In genomic region chr3:155046935-155047334, GRCh38 we compare ENCODE assay signal across 18 cellular contexts. TPM values are rescaled to one million over a fixed set of nuclear protein-coding genes. Genes with fewer than 3 reads are reported as not detected.
DNase-seq lines count a peak whose midpoint lies in the region; ATAC-seq and TF ChIP-seq lines count a peak whose summit lies in the region.
"Had no signal": no experiment of that assay in that cellular context is flagged by ENCODE, and none has a peak within 500 bp of the region (broad histone marks: within the 10 kb centered on the region; RNA-seq: fewer than 3 reads in every experiment).

No MANE protein-coding gene starts in this region.

- H3K9me3 Mint-ChIP-seq in immature natural killer cell, result peaks cover 4 to 21% (median 14%) of the 10 kb centered on the region in 6 donors
- H3K9me3 Mint-ChIP-seq in CD8-positive, alpha-beta memory T cell, result peaks cover 0 to 13% (median 10%) of the 10 kb centered on the region in 5 donors

- peak; percentile 10 for ATAC-seq in HG02798 (IDR thresholded peaks at IDR 0.05; ENCODE audit: poor library complexity, unreplicated experiment)
- ATAC-seq in HG03457 (IDR thresholded peaks at IDR 0.05; ENCODE audit: unreplicated experiment), result no peak
- ATAC-seq: A549, HCT116, K562 had no signal

- no peak overlapping the region for H3K27ac Mint-ChIP-seq in immature natural killer cell
- H3K27ac Mint-ChIP-seq in CD8-positive, alpha-beta memory T cell, result no peak overlapping the region
- H3K27ac Mint-ChIP-seq: CD4-positive, alpha-beta memory T cell had no signal

- H3K9me3 ChIP-seq in OCI-LY7 (ENCODE audit: low read length) (peaks cover 24% of the 10 kb centered on the region), hepatocyte (ENCODE audit: low read depth) (no peaks in the 10 kb centered on the region)
- no peaks in the 10 kb centered on the region for H3K9me3 ChIP-seq in CD8-positive, alpha-beta memory T cell (ENCODE audit: low read length)
- H3K9me3 ChIP-seq: A549, BE2C had no signal

- no peaks in the 10 kb centered on the region for H3K9me2 ChIP-seq in OCI-LY7 (ENCODE audit: insufficient read depth, low read length)
- H3K9me2 ChIP-seq in hepatocyte (replicated peaks; ENCODE audit: insufficient read depth), result no peaks in the 10 kb centered on the region

- no TSS peak for BruUV-seq in OCI-LY7 (replicated peaks; lab: Mats Ljungman, UMichigan)

- H3K4me3 Mint-ChIP-seq in immature natural killer cell, result no peak overlapping the region
- no peak overlapping the region for H3K4me3 Mint-ChIP-seq in CD8-positive, alpha-beta memory T cell
- H3K4me3 Mint-ChIP-seq: CD4-positive, alpha-beta memory T cell had no signal

- peaks cover 20% of the 10 kb centered on the region for H3K4me1 ChIP-seq in OCI-LY7 (ENCODE audit: insufficient read depth, low read length, poor library complexity, severe bottlenecking)
- no peaks in the 10 kb centered on the region for H3K4me1 ChIP-seq in hepatocyte (ENCODE audit: insufficient read depth)
- no peaks in the 10 kb centered on the region for H3K4me1 ChIP-seq in CD8-positive, alpha-beta memory T cell (ENCODE audit: insufficient read depth, low read length)
- H3K4me1 ChIP-seq: A549, BE2C had no signal

- H3K36me3 ChIP-seq in OCI-LY7 (ENCODE audit: insufficient read depth, low read length), result no peaks in the 10 kb centered on the region; the same call in 1 of the 2 replicates
- no peaks in the 10 kb centered on the region for H3K36me3 ChIP-seq in hepatocyte (replicated peaks; ENCODE audit: insufficient read depth, low read depth)
- H3K36me3 ChIP-seq in CD8-positive, alpha-beta memory T cell (ENCODE audit: insufficient read depth, low read length), result no peaks in the 10 kb centered on the region
- H3K36me3 ChIP-seq: BE2C had no signal

- H3K27ac ChIP-seq in OCI-LY7 (ENCODE audit: low read depth, low read length, poor library complexity, severe bottlenecking) (no peak overlapping the region), hepatocyte (no peak overlapping the region)
- H3K27ac ChIP-seq in CD8-positive, alpha-beta memory T cell (ENCODE audit: low read depth, low read length), result no peak overlapping the region
- H3K27ac ChIP-seq: A549, C4-2B, HL-60 had no signal

- H3K27me3 ChIP-seq in hepatocyte, result no peaks in the 10 kb centered on the region
- no peaks in the 10 kb centered on the region for H3K27me3 ChIP-seq in CD8-positive, alpha-beta memory T cell (ENCODE audit: insufficient read depth, low read length, poor library complexity, severe bottlenecking)
- H3K27me3 ChIP-seq: BE2C had no signal

- intact Hi-C loops in OCI-LY7 (cut with micrococcal nuclease; ENCODE audit: unreplicated experiment), result no loop called here

- CTCF ChIA-PET in OCI-LY7 (lab: Charles Lee; ENCODE audit: unreplicated experiment), result no interaction called here
- CTCF ChIA-PET in CD8-positive, alpha-beta memory T cell (lab: Charles Lee), result no interaction called here

- H3K27me3 Mint-ChIP-seq in immature natural killer cell (ENCODE audit: low read depth in 3 of 3), result peaks cover 0 to 2% (median 0%) of the 10 kb centered on the region in 3 donors
- H3K27me3 Mint-ChIP-seq in CD8-positive, alpha-beta memory T cell, result no peaks in the 10 kb centered on the region
- H3K27me3 Mint-ChIP-seq: CD4-positive, alpha-beta memory T cell had no signal

- no peak for TF ChIP-seq CTCF in OCI-LY7 (conservative IDR thresholded peaks at IDR 0.05; ENCODE audit: low read length)
- TF ChIP-seq CTCF in epithelial cell of esophagus (IDR thresholded peaks at IDR 0.05; ENCODE audit: insufficient read depth, low read depth, low read length, missing control alignments), result no peak
- no peak for TF ChIP-seq CTCF in hepatocyte (IDR thresholded peaks at IDR 0.05; ENCODE audit: poor library complexity)

- H3K79me2 ChIP-seq in OCI-LY7 (ENCODE audit: insufficient read depth, low read depth, low read length) (no peaks in the 10 kb centered on the region), hepatocyte (no peaks in the 10 kb centered on the region)

- H3K4me3 ChIP-seq in OCI-LY7 (ENCODE audit: low read depth, low read length, poor library complexity, severe bottlenecking), result no peak overlapping the region
- H3K4me3 ChIP-seq in epithelial cell of esophagus (ENCODE audit: low read length), result no peak overlapping the region
- no peak overlapping the region for H3K4me3 ChIP-seq in hepatocyte
- no peak overlapping the region for H3K4me3 ChIP-seq in CD8-positive, alpha-beta memory T cell (ENCODE audit: low read length)
- H3K4me3 ChIP-seq: A549, K562 had no signal

- peak overlapping the region; percentile 71; the same call in 1 of the 2 replicates for H2AFZ ChIP-seq in OCI-LY7 (ENCODE audit: low read length)
- H2AFZ ChIP-seq in hepatocyte, result no peak overlapping the region

- no peaks in the 10 kb centered on the region for H3K4me1 Mint-ChIP-seq in immature natural killer cell
- H3K4me1 Mint-ChIP-seq in CD8-positive, alpha-beta memory T cell, result no peaks in the 10 kb centered on the region
- H3K4me1 Mint-ChIP-seq: CD4-positive, alpha-beta memory T cell had no signal

- no peaks in the 10 kb centered on the region for H3K36me3 Mint-ChIP-seq in immature natural killer cell
- no peaks in the 10 kb centered on the region for H3K36me3 Mint-ChIP-seq in CD8-positive, alpha-beta memory T cell
- H3K36me3 Mint-ChIP-seq: CD4-positive, alpha-beta memory T cell had no signal

- H3K4me2 ChIP-seq in OCI-LY7 (ENCODE audit: low read length) (no peak overlapping the region), hepatocyte (no peak overlapping the region)
- H3K4me2 ChIP-seq: A549 had no signal

- no peak for DNase-seq in OCI-LY7 (ENCODE audit: low spot score)
- DNase-seq in epithelial cell of esophagus (ENCODE audit: low read depth), result peak; percentile 63
- DNase-seq in hepatocyte (ENCODE audit: low spot score), result no peak
- no peak for DNase-seq in immature natural killer cell
- no peak for DNase-seq in CD8-positive, alpha-beta memory T cell
- DNase-seq: BE2C; CD4-positive, alpha-beta memory T cell; COR-L47; DMS153; DMS79 treated with DMSO at 0.1 percent for 48 hours; EL had no signal

- no peaks in the 10 kb centered on the region for H4K20me1 ChIP-seq in OCI-LY7 (ENCODE audit: insufficient read depth, low read length)
- no peaks in the 10 kb centered on the region for H4K20me1 ChIP-seq in hepatocyte (ENCODE audit: insufficient read depth, poor library complexity, severe bottlenecking)

- POLR2A ChIA-PET in OCI-LY7 (lab: Charles Lee), result interaction anchor here (0.6 to 1.6 kb wide), 4 partner anchors 14 to 571 kb away, joined by 3 to 4 read pairs (median 4); no protein-coding TSS in a partner anchor
- POLR2A ChIA-PET in CD8-positive, alpha-beta memory T cell (lab: Charles Lee), result no interaction called here

RNA-seq across cellular contexts. Expression of gene MME, which starts 33.2 kb away (rescaled TPM):
- 118 TPM in 2 replicates for total RNA-seq in OCI-LY7 (2014; rRNA removed; shearing (Covaris generic))
- total RNA-seq in OCI-LY7 (2022), result 84.4 and 117 TPM in 2 replicates
- 223 and 250 TPM in 2 replicates for total RNA-seq in hepatocyte
- polyA plus RNA-seq in hepatocyte, result 135 TPM in 2 replicates
- not detected for polyA plus RNA-seq in immature natural killer cell
- under 1 TPM in 1 of 2 experiments, not detected in 1; 0.04 TPM for total RNA-seq in CD8-positive, alpha-beta memory T cell
- polyA plus RNA-seq in CD8-positive, alpha-beta memory T cell, result 1.4 TPM
- polyA plus RNA-seq: A549 had no signal

Comparison
In these comparisons a context has a peak if more than half of its experiments do, and no peak if none do; other contexts are left out.
1. RNA of gene MME, which starts 33.2 kb away (total RNA-seq): 223 to 250 TPM in hepatocyte and 84.4 to 118 TPM in OCI-LY7; 0.04 TPM in CD8-positive, alpha-beta memory T cell; every median in the first group is over 10 times any median in the second.